ENCODE assay signal across 21 cellular contexts in the genomic region with DNA sequence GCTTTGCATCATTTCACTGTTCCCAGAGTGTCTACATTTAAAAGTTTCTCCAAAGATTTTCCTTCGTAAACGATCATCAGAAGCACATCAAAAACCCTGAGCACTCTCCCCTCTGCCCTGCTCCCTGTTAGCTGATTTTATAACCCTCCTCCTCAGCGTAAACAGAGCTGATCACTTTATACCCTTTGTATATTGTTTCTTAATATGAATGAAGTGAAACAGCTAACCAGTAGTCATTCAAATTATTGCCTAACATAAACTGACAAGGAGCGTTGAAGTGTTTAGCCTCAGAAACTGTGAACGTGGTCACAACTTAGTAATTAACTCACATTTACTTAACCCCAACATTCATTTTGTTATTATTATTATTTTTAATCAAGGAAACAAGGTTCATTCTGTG.
"Had no signal": no experiment of that assay in that cellular context is flagged by ENCODE, and none has a peak within 500 bp of the region (broad histone marks: within the 10 kb centered on the region; RNA-seq: fewer than 3 reads in every experiment).

No MANE protein-coding gene starts in this region.

- H3K27ac ChIP-seq: coronary artery, esophagus muscularis mucosa, gastrocnemius medialis, heart right ventricle had no signal

- ATAC-seq: gastrocnemius medialis, heart right ventricle, left cardiac atrium, left lung, left ventricle myocardium superior, mucosa of descending colon had no signal

- DNase-seq: dermis blood vessel endothelial cell; dorsolateral prefrontal cortex; effector CD4-positive, alpha-beta T cell; effector memory CD4-positive, alpha-beta T cell; foreskin fibroblast; foreskin melanocyte; gastrocnemius medialis; glutamatergic neuron; head of caudate nucleus; heart right ventricle; hypothalamus; immature natural killer cell; left cardiac atrium; left lung; left ventricle myocardium superior; mammary epithelial cell; mucosa of descending colon; naive B cell had no signal

- H3K4me3 ChIP-seq: coronary artery, dorsolateral prefrontal cortex, esophagus muscularis mucosa, gastrocnemius medialis, heart right ventricle, left lung, lung, mucosa of descending colon had no signal

- H3K27me3 ChIP-seq: esophagus muscularis mucosa had no signal

- H3K4me1 ChIP-seq: gastrocnemius medialis, heart right ventricle had no signal

- H3K9me3 ChIP-seq: esophagus muscularis mucosa, gastrocnemius medialis, left lung, mucosa of descending colon had no signal

- H3K36me3 ChIP-seq: esophagus muscularis mucosa, gastrocnemius medialis, heart right ventricle, left lung had no signal
